In the genomic region with DNA sequence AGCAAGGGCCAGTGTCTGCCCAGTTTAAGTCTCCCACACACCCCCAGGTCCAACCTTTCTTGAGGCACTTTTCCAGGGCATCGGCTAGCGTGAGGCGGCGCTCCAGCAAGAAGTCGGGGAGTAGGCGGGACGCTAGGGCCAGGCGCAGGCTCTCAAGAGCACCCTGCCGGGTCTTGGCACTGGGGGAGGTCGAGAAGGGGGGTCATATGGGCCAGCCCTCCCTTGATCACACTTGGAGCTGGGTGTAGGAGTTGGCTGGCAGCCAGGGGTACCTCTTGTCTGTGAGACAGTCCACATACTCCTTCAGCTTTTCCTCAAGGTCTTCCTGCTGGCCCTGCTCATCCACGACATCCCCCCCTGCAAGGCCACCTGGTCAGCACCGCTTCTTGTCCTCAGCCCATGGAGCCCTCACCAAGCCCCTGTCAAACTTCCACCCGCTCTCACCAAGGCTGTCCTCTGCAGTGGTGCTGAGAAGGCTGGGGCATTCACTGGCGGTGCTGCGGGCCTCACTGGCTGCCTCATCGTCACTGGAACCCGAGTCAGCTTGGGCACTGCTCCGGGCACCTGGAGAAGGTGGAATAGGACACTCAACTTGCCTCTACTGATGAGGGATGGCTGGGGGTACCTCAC, we compare ENCODE assay signal across 12 cellular contexts. TPM values are rescaled to one million over a fixed set of nuclear protein-coding genes. Genes with fewer than 3 reads are reported as not detected.
DNase-seq lines count a peak whose midpoint lies in the region; ATAC-seq and TF ChIP-seq lines count a peak whose summit lies in the region.
"Had no signal": no experiment of that assay in that cellular context is flagged by ENCODE, and none has a peak within 500 bp of the region (broad histone marks: within the 10 kb centered on the region; RNA-seq: fewer than 3 reads in every experiment).

No MANE protein-coding gene starts in this region.

- no peak overlapping the region for H3K27ac Mint-ChIP-seq in type B pancreatic cell

- H2AFZ ChIP-seq in SU-DHL-6 (ENCODE audit: low read depth, low read length, severe bottlenecking), result no peak overlapping the region

- H3K4me2 ChIP-seq in SU-DHL-6 (ENCODE audit: low read depth, low read length, poor library complexity, severe bottlenecking), result peak overlapping the region; percentile 60

- WGBS in right cardiac atrium, result 88% methylated on average over 18 of the region's 18 CpGs

- ATAC-seq in right cardiac atrium (no peak), left ventricle myocardium superior (no peak), GM19023 (IDR thresholded peaks at IDR 0.05; ENCODE audit: unreplicated experiment) (no peak)

- peak overlapping the region; percentile 44 for H3K4me3 Mint-ChIP-seq in type B pancreatic cell

- H3K9ac ChIP-seq in SU-DHL-6 (ENCODE audit: low read length), result no peak overlapping the region

- peak; percentile 33 to 74 (median 71) for DNase-seq in right cardiac atrium
- DNase-seq in left ventricle myocardium superior, result no peak
- peak; percentile 41 for DNase-seq in islet precursor cell
- no peak for DNase-seq in type B pancreatic cell (ENCODE audit: extremely low spot score, unreplicated experiment)
- DNase-seq in NCI-H1092 (lab: John Stamatoyannopoulos, UW), result no peak
- no peak for DNase-seq in NCI-H2029 (lab: John Stamatoyannopoulos, UW)
- DNase-seq: COR-L47, NCI-H2081 had no signal

- peaks cover 13% of the 10 kb centered on the region for H3K4me1 Mint-ChIP-seq in type B pancreatic cell (ENCODE audit: unreplicated experiment)

- no peaks in the 10 kb centered on the region; the same call in 1 of the 2 replicates for H3K36me3 ChIP-seq in SU-DHL-6 (ENCODE audit: low read length)

- H3K27ac ChIP-seq in right cardiac atrium (ENCODE audit: low read length) (no peak overlapping the region), SU-DHL-6 (ENCODE audit: low read depth, low read length) (no peak overlapping the region)

- H3K4me3 ChIP-seq in right cardiac atrium (ENCODE audit: low read length) (no peak overlapping the region), SU-DHL-6 (ENCODE audit: insufficient read depth, low read length, poor library complexity, severe bottlenecking) (no peak overlapping the region)

- peaks cover 22% of the 10 kb centered on the region for H3K79me2 ChIP-seq in SU-DHL-6 (ENCODE audit: insufficient read depth, low read length)

- H3K9me3 Mint-ChIP-seq in type B pancreatic cell, result no peaks in the 10 kb centered on the region

- no peaks in the 10 kb centered on the region for H4K20me1 ChIP-seq in SU-DHL-6 (ENCODE audit: low read depth, low read length)

- peaks cover 5% of the 10 kb centered on the region for H3K4me1 ChIP-seq in right cardiac atrium (ENCODE audit: control insufficient read depth, insufficient read depth, low read length)

- no peaks in the 10 kb centered on the region for H3K9me3 ChIP-seq in right cardiac atrium (ENCODE audit: control insufficient read depth, low read length)
- H3K9me3 ChIP-seq in SU-DHL-6 (ENCODE audit: insufficient read depth, low read length), result no peaks in the 10 kb centered on the region

- intact Hi-C loops in right cardiac atrium (cut with DNase I) (no loop called here), left ventricle myocardium superior (cut with micrococcal nuclease) (no loop called here)

- H3K36me3 Mint-ChIP-seq in type B pancreatic cell, result no peaks in the 10 kb centered on the region

- H3K9me2 ChIP-seq in SU-DHL-6 (replicated peaks; ENCODE audit: insufficient read depth, low read length), result no peaks in the 10 kb centered on the region

- H3F3A ChIP-seq in SU-DHL-6 (ENCODE audit: insufficient read depth), result no peaks in the 10 kb centered on the region

- no peaks in the 10 kb centered on the region for H3K27me3 Mint-ChIP-seq in type B pancreatic cell

- no peaks in the 10 kb centered on the region for H3K27me3 ChIP-seq in right cardiac atrium (ENCODE audit: control insufficient read depth, insufficient read depth)
- no peaks in the 10 kb centered on the region for H3K27me3 ChIP-seq in SU-DHL-6 (ENCODE audit: low read length)

- TF ChIP-seq CTCF in SU-DHL-6 (IDR thresholded peaks at IDR 0.05; ENCODE audit: insufficient read depth, low read length, poor library complexity, severe bottlenecking), result no peak
- no peak for TF ChIP-seq CTCF in type B pancreatic cell (conservative IDR thresholded peaks at IDR 0.05)

RNA-seq across cellular contexts. Expression of gene IFRD2, which starts 2.0 kb away (rescaled TPM):
- 10 to 100 TPM; 51.0 to 67.6 (median 56.9) TPM for total RNA-seq in right cardiac atrium
- polyA plus RNA-seq in right cardiac atrium, result 50.9 TPM
- total RNA-seq in left ventricle myocardium superior, result 79.3 TPM
- 60.9 and 80.5 TPM in 2 replicates for total RNA-seq in type B pancreatic cell (ENCODE audit: low replicate concordance)

RNA-seq across cellular contexts. Expression of gene HYAL3, which starts 9.0 kb away (rescaled TPM):
- total RNA-seq in right cardiac atrium, result 1 to 10 TPM; 1.1 to 2.4 (median 1.7) TPM
- 2.9 TPM for polyA plus RNA-seq in right cardiac atrium
- 0.92 TPM for total RNA-seq in left ventricle myocardium superior
- 2.9 and 4.0 TPM in 2 replicates for total RNA-seq in type B pancreatic cell (ENCODE audit: low replicate concordance)

RNA-seq across cellular contexts. Expression of gene NAA80, which starts 9.0 kb away (rescaled TPM):
- 10 to 100 TPM in 1 of 4 donors, 1 to 10 TPM in 3; 8.1 to 11.5 (median 8.7) TPM for total RNA-seq in right cardiac atrium
- 11.3 TPM for polyA plus RNA-seq in right cardiac atrium
- total RNA-seq in left ventricle myocardium superior, result 6.7 TPM
- 12.9 and 13.0 TPM in 2 replicates for total RNA-seq in type B pancreatic cell (ENCODE audit: low replicate concordance)

RNA-seq across cellular contexts. Expression of gene LSMEM2, which starts 11.3 kb away (rescaled TPM):
- total RNA-seq in right cardiac atrium (10 to 100 TPM in 2 of 4 donors, 1 to 10 TPM in 2; 1.4 to 15.7 (median 8.0) TPM), left ventricle myocardium superior (31.6 TPM), type B pancreatic cell (ENCODE audit: low replicate concordance) (not detected in 2 replicates)
- 14.6 TPM for polyA plus RNA-seq in right cardiac atrium
- total RNA-seq: H4 had no signal
- polyA plus RNA-seq: neural cell had no signal

RNA-seq across cellular contexts. Expression of gene HYAL1, which starts 13.1 kb away (rescaled TPM):
- total RNA-seq in right cardiac atrium, result 10 to 100 TPM; 17.8 to 33.7 (median 26.8) TPM
- polyA plus RNA-seq in right cardiac atrium, result 25.4 TPM
- total RNA-seq in left ventricle myocardium superior, result 70.0 TPM
- 2.3 and 3.7 TPM in 2 replicates for total RNA-seq in type B pancreatic cell (ENCODE audit: low replicate concordance)
- total RNA-seq: H4 had no signal

Comparison
In these comparisons a context has a peak if more than half of its experiments do, and no peak if none do; other contexts are left out.
1. DNase-seq: peak in right cardiac atrium (3 of 3) and islet precursor cell (single experiment); none in left ventricle myocardium superior (single experiment), type B pancreatic cell (single experiment), NCI-H1092 (single experiment) and NCI-H2029 (single experiment).